Comparison of ENCODE assay signal across 14 cellular contexts in the genomic region with DNA sequence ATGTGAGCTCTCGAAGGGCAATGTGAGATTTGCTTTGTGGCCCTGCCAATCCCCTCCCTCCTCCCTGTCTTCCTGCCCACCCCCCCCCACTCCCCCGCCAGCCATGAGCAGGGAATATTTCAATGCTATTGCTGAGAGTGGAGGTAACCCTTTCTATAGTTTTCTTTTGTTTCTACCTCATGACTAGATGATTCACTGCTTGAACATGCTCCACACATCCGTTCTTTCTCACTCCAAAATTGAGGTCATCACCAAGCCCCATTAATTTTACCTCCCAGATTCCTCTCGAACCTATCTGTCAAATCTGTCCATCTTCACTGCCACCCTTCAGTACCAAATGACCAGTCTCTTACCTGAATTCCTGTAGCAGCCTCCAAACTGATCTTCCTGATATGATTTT. TPM values are rescaled to one million over a fixed set of nuclear protein-coding genes. Genes with fewer than 3 reads are reported as not detected.
DNase-seq lines count a peak whose midpoint lies in the region; ATAC-seq, FAIRE-seq and TF ChIP-seq lines count a peak whose summit lies in the region.
"Had no signal": no experiment of that assay in that cellular context is flagged by ENCODE, and none has a peak within 500 bp of the region (broad histone marks: within the 10 kb centered on the region; RNA-seq: fewer than 3 reads in every experiment).

No MANE protein-coding gene starts in this region.

- no peak for TF ChIP-seq CTCF in bronchial epithelial cell (IDR thresholded peaks at IDR 0.05; ENCODE audit: insufficient read depth, low read length, severe bottlenecking)

- peak; percentile 38 for DNase-seq in AG20443 (ENCODE audit: low spot score)
- DNase-seq in HTR-8/SVneo (ENCODE audit: insufficient read length, low spot score): peak; percentile 63
- DNase-seq in bronchial epithelial cell (ENCODE audit: low read depth): peak; percentile 91
- DNase-seq in kidney glomerular epithelial cell (lab: John Stamatoyannopoulos, UW): peak; percentile 94
- DNase-seq in SIG-M5 (lab: John Stamatoyannopoulos, UW): no peak
- DNase-seq in GM12891 (ENCODE audit: insufficient read length, low spot score): no peak
- DNase-seq in NCI-H1930 (lab: John Stamatoyannopoulos, UW): no peak
- DNase-seq: activated gamma-delta T cell, cortex of kidney, GOT3, right cardiac atrium, Right ventricle myocardium superior had no signal

- peaks cover 3% of the 10 kb centered on the region for H3K36me3 ChIP-seq in bronchial epithelial cell (ENCODE audit: control insufficient read depth, insufficient read depth, low read length)
- H3K36me3 ChIP-seq: thyroid gland had no signal

- H3K27me3 ChIP-seq in bronchial epithelial cell (ENCODE audit: control insufficient read depth, insufficient read depth, low read length): no peaks in the 10 kb centered on the region
- H3K27me3 ChIP-seq: thyroid gland had no signal

- H3K4me3 ChIP-seq in bronchial epithelial cell (ENCODE audit: low read depth, low read length): no peak overlapping the region
- H3K4me3 ChIP-seq: thyroid gland had no signal

- no peak for ATAC-seq in activated CD4-positive, CD25-positive, alpha-beta regulatory T cell treated with anti-CD3 and anti-CD28 coated beads, Interleukin-2, amount 50 U/mL, for 24 hours
- ATAC-seq: right cardiac atrium had no signal

- FAIRE-seq in HTR-8/SVneo (lab: Jason Lieb, UNC): no peak
- FAIRE-seq in bronchial epithelial cell (lab: Jason Lieb, UNC): no peak
- FAIRE-seq in GM12891 (lab: Jason Lieb, UNC): no peak

- TF ChIP-seq POLR2A in GM12891 (IDR thresholded peaks at IDR 0.05; ENCODE audit: low read depth, low read length): no peak

TF ChIP-seq in GM12891, 5 proteins besides CTCF, POLR2A, EP300 and RAD21:
- TF ChIP-seq TAF1 (IDR thresholded peaks at IDR 0.05; ENCODE audit: low read depth, low read length) (no peak), SPI1 (IDR thresholded peaks at IDR 0.05; ENCODE audit: low read depth, low read length) (no peak), POU2F2 (IDR thresholded peaks at IDR 0.05; ENCODE audit: low read depth, low read length) (no peak), PAX5 (IDR thresholded peaks at IDR 0.05; ENCODE audit: insufficient read depth, low read length, severe bottlenecking) (no peak), POLR2AphosphoS5 (IDR thresholded peaks at IDR 0.05; ENCODE audit: low read depth, low read length) (no peak)

RNA-seq across cellular contexts. Expression of gene ZNF774, which starts 12.2 kb away (rescaled TPM):
- total RNA-seq in bronchial epithelial cell: 3.3 and 4.2 TPM in 2 replicates
- polyA plus RNA-seq in GM12891 (2012; ENCODE audit: low read depth, missing spikeins): 0.55 TPM

RNA-seq across cellular contexts. Expression of gene IQGAP1, which starts 23.8 kb away (rescaled TPM):
- total RNA-seq in bronchial epithelial cell: 163 and 276 TPM in 2 replicates
- polyA plus RNA-seq in GM12891 (2012; ENCODE audit: low read depth, missing spikeins): 73.8 TPM

Comparison
In these comparisons a context has a peak if more than half of its experiments do, and no peak if none do; other contexts are left out.
1. DNase-seq: peak in AG20443 (single experiment), HTR-8/SVneo (single experiment), bronchial epithelial cell (single experiment) and kidney glomerular epithelial cell (single experiment); none in SIG-M5 (single experiment), GM12891 (single experiment) and NCI-H1930 (0 of 2).